Comparison of ENCODE assay signal across 10 cellular contexts in the genomic region with DNA sequence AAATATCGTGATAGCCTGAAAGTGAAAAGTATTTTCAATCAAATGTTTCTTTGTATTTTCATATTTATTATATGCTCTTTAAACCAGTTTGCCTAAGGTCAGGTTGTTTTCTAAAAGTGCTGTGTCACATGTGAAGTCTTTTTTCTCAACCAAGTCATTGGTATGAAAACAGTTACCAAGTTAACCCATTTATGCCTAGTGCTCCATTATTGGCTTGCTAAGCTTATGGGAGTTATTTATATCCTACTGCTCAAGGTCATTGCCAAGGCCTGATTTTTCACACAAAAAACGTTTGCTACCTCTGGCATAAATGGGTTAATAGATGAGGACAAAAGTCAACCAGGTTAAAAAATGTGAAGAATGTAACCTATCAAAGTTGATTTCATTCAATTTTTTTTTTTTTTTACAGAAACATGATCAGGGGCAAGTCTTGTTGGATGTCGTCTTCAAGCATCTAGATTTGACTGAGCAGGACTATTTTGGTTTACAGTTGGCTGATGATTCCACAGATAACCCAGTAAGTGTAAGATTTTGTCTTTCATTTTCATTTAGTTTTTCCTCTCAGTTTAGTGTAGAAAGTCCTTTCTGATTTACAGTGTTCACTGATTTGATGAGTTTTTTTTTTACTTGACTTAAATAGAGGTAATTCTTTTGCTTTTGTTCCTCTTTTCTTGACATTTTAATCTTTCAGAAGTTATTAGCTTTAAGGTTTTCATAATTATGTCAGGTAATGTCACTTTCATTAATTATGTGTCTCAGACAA.
DNase-seq lines count a peak whose midpoint lies in the region; ATAC-seq and TF ChIP-seq lines count a peak whose summit lies in the region.
"Had no signal": no experiment of that assay in that cellular context is flagged by ENCODE, and none has a peak within 500 bp of the region (broad histone marks: within the 10 kb centered on the region; RNA-seq: fewer than 3 reads in every experiment).

No MANE protein-coding gene starts in this region.

- no peaks in the 10 kb centered on the region for H3K9me3 ChIP-seq in CD4-positive, CD25-positive, alpha-beta regulatory T cell (ENCODE audit: control insufficient read depth in 2 of 2, low read length in 2 of 2)
- no peaks in the 10 kb centered on the region for H3K9me3 ChIP-seq in Loucy (ENCODE audit: insufficient read depth, low read depth, low read length)

- H3K4me3 ChIP-seq in CD4-positive, CD25-positive, alpha-beta regulatory T cell (ENCODE audit: low read depth, low read length), result peak overlapping the region; percentile 40
- H3K4me3 ChIP-seq in Loucy (ENCODE audit: low read length, poor library complexity, severe bottlenecking), result no peak overlapping the region

- H3K4me2 ChIP-seq in Loucy (ENCODE audit: low read depth, low read length, poor library complexity, severe bottlenecking), result peak overlapping the region; percentile 32

- no peak overlapping the region for H3K9ac ChIP-seq in Loucy (ENCODE audit: low read depth, low read length, poor library complexity, severe bottlenecking)

- H3K36me3 ChIP-seq in CD4-positive, CD25-positive, alpha-beta regulatory T cell (ENCODE audit: control insufficient read depth, insufficient read depth, low read length), result peaks cover 5% of the 10 kb centered on the region
- no peaks in the 10 kb centered on the region for H3K36me3 ChIP-seq in Loucy (ENCODE audit: insufficient read depth, low read length)

- H3K4me3 Mint-ChIP-seq in CD4-positive, CD25-positive, alpha-beta regulatory T cell, result peak overlapping the region; percentile 13 to 48 (median 40)

- no peaks in the 10 kb centered on the region; the same call in 1 of the 2 replicates for H3F3A ChIP-seq in Loucy (ENCODE audit: low read depth)

- peaks cover 5% of the 10 kb centered on the region for H3K4me1 ChIP-seq in CD4-positive, CD25-positive, alpha-beta regulatory T cell (ENCODE audit: control insufficient read depth, insufficient read depth, low read length, poor library complexity, severe bottlenecking)
- H3K4me1 ChIP-seq in Loucy (ENCODE audit: insufficient read depth, low read length, poor library complexity, severe bottlenecking), result peaks cover 12% of the 10 kb centered on the region

- no peaks in the 10 kb centered on the region for H3K27me3 ChIP-seq in CD4-positive, CD25-positive, alpha-beta regulatory T cell (ENCODE audit: control insufficient read depth, insufficient read depth, low read length)
- H3K27me3 ChIP-seq in Loucy (ENCODE audit: insufficient read depth, low read length, poor library complexity, severe bottlenecking), result no peaks in the 10 kb centered on the region

- no peaks in the 10 kb centered on the region for H4K20me1 ChIP-seq in Loucy (ENCODE audit: insufficient read depth, low read length, poor library complexity, severe bottlenecking)

- no peaks in the 10 kb centered on the region for H3K9me2 ChIP-seq in Loucy (replicated peaks; ENCODE audit: low read depth, low read length)

- peaks cover 29% of the 10 kb centered on the region; the same call in 1 of the 2 replicates for H3K79me2 ChIP-seq in Loucy (ENCODE audit: insufficient read depth, low read length)

- H3K36me3 Mint-ChIP-seq in CD4-positive, CD25-positive, alpha-beta regulatory T cell, result peaks cover 18% of the 10 kb centered on the region

- no peak overlapping the region for H2AFZ ChIP-seq in Loucy (ENCODE audit: low read length)

- DNase-seq in CD4-positive, CD25-positive, alpha-beta regulatory T cell, result peak in 2 of 3 donors; percentile 22 to 77
- DNase-seq in superior temporal gyrus (ENCODE audit: extremely low spot score) (no peak), glomerular visceral epithelial cell (ENCODE audit: extremely low spot score) (no peak)
- DNase-seq in activated effector memory CD4-positive, alpha-beta T cell treated with anti-CD3 and anti-CD28 coated beads, Interleukin-2, amount 50 U/mL, for 16 hours, result no peak
- DNase-seq in stimulated activated CD4-positive, alpha-beta T cell treated with anti-CD3 and anti-CD28 coated beads, Interleukin-12 subunit alpha, Interleukin-12 subunit beta, amount 100 ng/mL, for 4 hours, result no peak
- DNase-seq: AML-193, NCI-H1694 had no signal

- H3K4me1 Mint-ChIP-seq in CD4-positive, CD25-positive, alpha-beta regulatory T cell, result peaks cover 47 to 84% (median 74%) of the 10 kb centered on the region in 4 donors

- peak overlapping the region; percentile 26 for H3K27ac ChIP-seq in CD4-positive, CD25-positive, alpha-beta regulatory T cell (ENCODE audit: insufficient read depth, low read length, poor library complexity, severe bottlenecking)

- ATAC-seq in CD4-positive, CD25-positive, alpha-beta regulatory T cell (ENCODE audit: low read depth in 2 of 2), result peak in 1 of 2 donors; percentile 42
- ATAC-seq in GM18907 (IDR thresholded peaks at IDR 0.05; ENCODE audit: unreplicated experiment), result peak; percentile 80
- ATAC-seq in HG02759 (IDR thresholded peaks at IDR 0.05; ENCODE audit: unreplicated experiment), result peak; percentile 79

- H3K27ac Mint-ChIP-seq in CD4-positive, CD25-positive, alpha-beta regulatory T cell, result peak overlapping the region in 1 of 3 donors; percentile 57

- no peaks in the 10 kb centered on the region for H3K27me3 Mint-ChIP-seq in CD4-positive, CD25-positive, alpha-beta regulatory T cell

- H3K9me3 Mint-ChIP-seq in CD4-positive, CD25-positive, alpha-beta regulatory T cell, result no peaks in the 10 kb centered on the region

- no peak for TF ChIP-seq CTCF in Loucy (conservative IDR thresholded peaks at IDR 0.05; ENCODE audit: low read length)

Comparison
In these comparisons a context has a peak if more than half of its experiments do, and no peak if none do; other contexts are left out.
1. DNase-seq: peak in CD4-positive, CD25-positive, alpha-beta regulatory T cell (2 of 3); none in superior temporal gyrus (single experiment), activated effector memory CD4-positive, alpha-beta T cell treated with anti-CD3 and anti-CD28 coated beads, Interleukin-2, amount 50 U/mL, for 16 hours (single experiment), stimulated activated CD4-positive, alpha-beta T cell treated with anti-CD3 and anti-CD28 coated beads, Interleukin-12 subunit alpha, Interleukin-12 subunit beta, amount 100 ng/mL, for 4 hours (single experiment) and glomerular visceral epithelial cell (single experiment).